ENCODE assay signal across 24 cellular contexts in genomic region chr7:126443951-126444350, GRCh38.
"Had no signal": no experiment of that assay in that cellular context is flagged by ENCODE, and none has a peak within 500 bp of the region (broad histone marks: within the 10 kb centered on the region; RNA-seq: fewer than 3 reads in every experiment).

No MANE protein-coding gene starts in this region.

- H3K27me3 Mint-ChIP-seq: activated naive CD8-positive, alpha-beta T cell treated with anti-CD3 and anti-CD28 coated beads, Interleukin-2, amount 10 ng/mL, durations not matched to agents 7 days and 5 days; activated T-cell treated with anti-CD3 and anti-CD28 coated beads, Interleukin-2, amount 50 U/mL, for 24 hours; activated T-helper 17 cell treated with anti-CD3 and anti-CD28 coated beads, Interleukin-2, amount 50 U/mL, for 72 hours; natural killer cell treated with Interleukin-12 subunit alpha and Interleukin-12 subunit beta and Interleukin-15 and Interleukin-18, amount 100 ng/mL, for 72 hours had no signal

- ATAC-seq: activated T-helper 17 cell treated with anti-CD3 and anti-CD28 coated beads, Interleukin-2, amount 50 U/mL, for 72 hours; heart left ventricle; natural killer cell treated with Interleukin-12 subunit alpha and Interleukin-12 subunit beta and Interleukin-15 and Interleukin-18, amount 100 ng/mL, for 72 hours; stimulated activated naive CD8-positive, alpha-beta T cell treated with anti-CD3 and anti-CD28 coated beads, Interleukin-15, Interleukin-2, amounts not matched to agents 100 U/mL and 50 U/mL, for 24 hours; WTC11 had no signal

- H3K27ac ChIP-seq: coronary artery, epithelial cell of prostate, heart left ventricle, left ventricle myocardium inferior, ovary, prostate gland, right atrium auricular region, upper lobe of left lung had no signal

- DNase-seq: activated CD8-positive, alpha-beta memory T cell treated with anti-CD3 and anti-CD28 coated beads for 24 hours; activated CD8-positive, alpha-beta memory T cell treated with anti-CD3 and anti-CD28 coated beads, Interleukin-2, amount 50 U/mL, for 4 hours; activated naive CD4-positive, alpha-beta T cell treated with Interleukin-2 at 50 U/mL for 16 hours; activated naive CD8-positive, alpha-beta T cell treated with anti-CD3 and anti-CD28 coated beads, Interleukin-2, amount 10 ng/mL, durations not matched to agents 7 days and 5 days; activated T-cell treated with anti-CD3 and anti-CD28 coated beads, Interleukin-2, amount 50 U/mL, for 24 hours; amniotic stem cell; cerebellar nuclear complex; endodermal cell; heart left ventricle; kidney; left ventricle myocardium inferior; midbrain; ovary; stimulated activated CD4-positive, alpha-beta T cell treated with anti-CD3 and anti-CD28 coated beads, Interleukin-4, amount 100 ng/mL, for 24 hours; stimulated activated naive CD8-positive, alpha-beta T cell treated with anti-CD3 and anti-CD28 coated beads, Interleukin-15, Interleukin-2, amounts not matched to agents 100 U/mL and 50 U/mL, for 24 hours; T-helper 9 cell; upper lobe of left lung had no signal

- H3K27ac Mint-ChIP-seq: activated naive CD8-positive, alpha-beta T cell treated with anti-CD3 and anti-CD28 coated beads, Interleukin-2, amount 10 ng/mL, durations not matched to agents 7 days and 5 days; activated T-cell treated with anti-CD3 and anti-CD28 coated beads, Interleukin-2, amount 50 U/mL, for 24 hours; activated T-helper 17 cell treated with anti-CD3 and anti-CD28 coated beads, Interleukin-2, amount 50 U/mL, for 72 hours; endodermal cell; natural killer cell treated with Interleukin-12 subunit alpha and Interleukin-12 subunit beta and Interleukin-15 and Interleukin-18, amount 100 ng/mL, for 72 hours; WTC11 had no signal

- H3K27me3 ChIP-seq: heart left ventricle, ovary, right atrium auricular region, upper lobe of left lung had no signal

- H3K4me1 Mint-ChIP-seq: activated naive CD8-positive, alpha-beta T cell treated with anti-CD3 and anti-CD28 coated beads, Interleukin-2, amount 10 ng/mL, durations not matched to agents 7 days and 5 days; activated T-helper 17 cell treated with anti-CD3 and anti-CD28 coated beads, Interleukin-2, amount 50 U/mL, for 72 hours; WTC11 had no signal

- H3K9me3 ChIP-seq: heart left ventricle, left ventricle myocardium inferior, ovary, prostate gland, right atrium auricular region, upper lobe of left lung had no signal

- H3K4me3 ChIP-seq: coronary artery, heart left ventricle, left ventricle myocardium inferior, ovary, prostate gland, right atrium auricular region, upper lobe of left lung had no signal

- H3K4me3 Mint-ChIP-seq: activated naive CD8-positive, alpha-beta T cell treated with anti-CD3 and anti-CD28 coated beads, Interleukin-2, amount 10 ng/mL, durations not matched to agents 7 days and 5 days; activated T-cell treated with anti-CD3 and anti-CD28 coated beads, Interleukin-2, amount 50 U/mL, for 24 hours; activated T-helper 17 cell treated with anti-CD3 and anti-CD28 coated beads, Interleukin-2, amount 50 U/mL, for 72 hours; endodermal cell; natural killer cell treated with Interleukin-12 subunit alpha and Interleukin-12 subunit beta and Interleukin-15 and Interleukin-18, amount 100 ng/mL, for 72 hours; WTC11 had no signal

- H3K4me1 ChIP-seq: heart left ventricle, left ventricle myocardium inferior, prostate gland, right atrium auricular region, upper lobe of left lung had no signal

- H3K36me3 Mint-ChIP-seq: activated naive CD8-positive, alpha-beta T cell treated with anti-CD3 and anti-CD28 coated beads, Interleukin-2, amount 10 ng/mL, durations not matched to agents 7 days and 5 days; natural killer cell treated with Interleukin-12 subunit alpha and Interleukin-12 subunit beta and Interleukin-15 and Interleukin-18, amount 100 ng/mL, for 72 hours; WTC11 had no signal

- H3K36me3 ChIP-seq: heart left ventricle, left ventricle myocardium inferior, ovary, prostate gland, right atrium auricular region, upper lobe of left lung had no signal

- H3K9me3 Mint-ChIP-seq: activated naive CD8-positive, alpha-beta T cell treated with anti-CD3 and anti-CD28 coated beads, Interleukin-2, amount 10 ng/mL, durations not matched to agents 7 days and 5 days; activated T-cell treated with anti-CD3 and anti-CD28 coated beads, Interleukin-2, amount 50 U/mL, for 24 hours; activated T-helper 17 cell treated with anti-CD3 and anti-CD28 coated beads, Interleukin-2, amount 50 U/mL, for 72 hours; endodermal cell; WTC11 had no signal
